14 cellular contexts compared by ENCODE assay signal in the genomic region with DNA sequence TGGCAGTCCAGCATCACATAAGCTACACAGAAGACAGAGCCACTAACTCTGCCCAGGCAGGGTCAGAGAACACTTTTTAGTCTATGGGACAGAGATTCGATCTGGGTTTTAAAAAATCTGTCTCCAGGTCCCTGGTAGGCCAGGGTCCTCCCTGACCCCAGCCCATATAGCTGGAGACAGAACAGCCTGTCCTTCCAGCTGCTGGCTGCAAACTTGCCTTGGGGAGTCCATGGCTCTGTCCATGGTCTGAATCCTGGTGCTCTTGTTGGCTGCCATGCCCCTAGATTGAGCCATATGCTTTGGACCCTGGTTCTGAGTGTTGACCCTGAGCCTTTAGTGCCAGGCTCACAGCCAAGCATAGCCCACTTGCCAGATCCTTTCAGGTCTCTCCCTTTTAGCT.
"Had no signal": no experiment of that assay in that cellular context is flagged by ENCODE, and none has a peak within 500 bp of the region (broad histone marks: within the 10 kb centered on the region; RNA-seq: fewer than 3 reads in every experiment).

No MANE protein-coding gene starts in this region.

- H3K4me1 ChIP-seq: adrenal gland, neural progenitor cell, sigmoid colon had no signal

- H3K9me3 ChIP-seq: ovary, sigmoid colon had no signal

- DNase-seq: activated CD4-positive, alpha-beta T cell treated with anti-CD3 and anti-CD28 coated beads, Interleukin-2, amount 50 U/mL, for 48 hours; activated CD4-positive, CD25-positive, alpha-beta regulatory T cell treated with anti-CD3 and anti-CD28 coated beads, Interleukin-2, amount 50 U/mL, for 72 hours; activated T-cell treated with anti-CD3 and anti-CD28 coated beads, Interleukin-2, amount 50 U/mL, for 1 hour; adrenal gland; caudate nucleus; head of caudate nucleus; left colon; naive B cell; ovary; sigmoid colon; stimulated activated CD4-positive, alpha-beta T cell treated with anti-CD3 and anti-CD28 coated beads, Interleukin-1b, Interleukin-23, amount 100 ng/mL, for 48 hours; stimulated activated naive CD8-positive, alpha-beta T cell treated with anti-CD3 and anti-CD28 coated beads, Interleukin-15, amount 100 ng/mL, for 72 hours had no signal

- H3K36me3 ChIP-seq: adrenal gland, neural progenitor cell, ovary, sigmoid colon had no signal

- H3K27ac ChIP-seq: adrenal gland, neural progenitor cell, ovary, sigmoid colon had no signal

- ATAC-seq: left colon; stimulated activated naive CD8-positive, alpha-beta T cell treated with anti-CD3 and anti-CD28 coated beads, Interleukin-15, amount 100 ng/mL, for 72 hours had no signal

- H3K27me3 ChIP-seq: adrenal gland, neural progenitor cell, ovary, sigmoid colon had no signal

- H3K4me3 ChIP-seq: adrenal gland, lung, neural progenitor cell, ovary, sigmoid colon had no signal

- H3K4me2 ChIP-seq: neural progenitor cell had no signal

- H2AFZ ChIP-seq: neural progenitor cell had no signal

- H3K9ac ChIP-seq: neural progenitor cell had no signal
